ENCODE assay signal across 13 cellular contexts in the genomic region with DNA sequence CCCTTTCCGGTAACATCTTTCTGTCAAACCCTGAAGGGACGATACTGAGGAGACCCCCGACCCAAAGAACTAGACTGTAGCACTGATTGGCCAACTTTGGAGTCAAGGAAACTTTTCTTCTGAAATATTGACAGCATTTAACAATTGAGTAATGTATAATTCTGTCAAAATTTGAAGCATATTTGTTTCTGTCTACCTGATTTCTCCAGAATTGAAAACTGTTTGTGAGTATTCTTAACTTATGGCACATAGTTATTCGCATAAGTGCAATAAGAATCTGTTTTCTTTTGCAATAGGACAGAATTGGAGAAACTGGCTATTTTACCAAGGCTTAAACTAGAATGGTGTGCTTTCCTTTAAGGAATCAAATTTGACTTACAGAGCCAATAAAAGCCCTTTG.
DNase-seq lines count a peak whose midpoint lies in the region; ATAC-seq and TF ChIP-seq lines count a peak whose summit lies in the region.
"Had no signal": no experiment of that assay in that cellular context is flagged by ENCODE, and none has a peak within 500 bp of the region (broad histone marks: within the 10 kb centered on the region; RNA-seq: fewer than 3 reads in every experiment).

No MANE protein-coding gene starts in this region.

- no peak overlapping the region for H2BK5ac ChIP-seq in mesendoderm (ENCODE audit: low read length)

- H3K36me3 ChIP-seq in OCI-LY7 (ENCODE audit: insufficient read depth, low read length) (no peaks in the 10 kb centered on the region), mesendoderm (ENCODE audit: control insufficient read depth, insufficient read depth, low read length) (no peaks in the 10 kb centered on the region)

- DNase-seq in activated T-cell treated with anti-CD3 and anti-CD28 coated beads, Interleukin-2, amount 50 U/mL, for 72 hours = no peak
- no peak for DNase-seq in activated T-cell treated with anti-CD3 and anti-CD28 coated beads, Interleukin-2, amount 50 U/mL, for 48 hours
- DNase-seq in OCI-LY7 (ENCODE audit: low spot score) (peak; percentile 27), mesendoderm (peak; percentile 16), SHP77 treated with DMSO at 0.1 percent for 48 hours (lab: John Stamatoyannopoulos, UW) (no peak), cerebellar cortex (ENCODE audit: low spot score) (no peak)
- DNase-seq in NK-92 treated with Interleukin-12 subunit alpha and Interleukin-12 subunit beta, amount 100 ng/mL, for 24 hours (lab: John Stamatoyannopoulos, UW) = no peak
- no peak for DNase-seq in stimulated activated CD8-positive, alpha-beta memory T cell treated with anti-CD3 and anti-CD28 coated beads, Interleukin-4, amount 100 ng/mL, for 48 hours
- DNase-seq: DMS53, GF-D8, GM23248 had no signal

- no peak overlapping the region for H2BK15ac ChIP-seq in mesendoderm (replicated peaks; ENCODE audit: low read depth)

- H2BK120ac ChIP-seq in mesendoderm (ENCODE audit: low read depth, low read length) = no peak overlapping the region

- H3K27ac Mint-ChIP-seq in activated T-cell treated with anti-CD3 and anti-CD28 coated beads, Interleukin-2, amount 50 U/mL, for 72 hours = peak overlapping the region; percentile 11

- CTCF ChIA-PET in OCI-LY7 (lab: Charles Lee; ENCODE audit: unreplicated experiment) = no interaction called here

- no peaks in the 10 kb centered on the region for H3K9me2 ChIP-seq in OCI-LY7 (ENCODE audit: insufficient read depth, low read length)

- no peak overlapping the region for H2AK5ac ChIP-seq in mesendoderm (ENCODE audit: low read length)

- H3K18ac ChIP-seq in mesendoderm (ENCODE audit: low read length) = no peak overlapping the region

- H3K4me1 Mint-ChIP-seq in activated T-cell treated with anti-CD3 and anti-CD28 coated beads, Interleukin-2, amount 50 U/mL, for 72 hours (ENCODE audit: low read depth) = peaks cover 44% of the 10 kb centered on the region

- H3K27me3 ChIP-seq in mesendoderm (ENCODE audit: insufficient read depth, low read length, poor library complexity) = no peaks in the 10 kb centered on the region

- no peaks in the 10 kb centered on the region for H3K79me1 ChIP-seq in mesendoderm (ENCODE audit: low read length)

- no peak overlapping the region for H4K5ac ChIP-seq in mesendoderm (ENCODE audit: low read length)

- H3K27ac ChIP-seq in OCI-LY7 (ENCODE audit: low read depth, low read length, poor library complexity, severe bottlenecking) (no peak overlapping the region), mesendoderm (ENCODE audit: low read depth, low read length) (no peak overlapping the region)
- H3K27ac ChIP-seq: 22Rv1, GM23248 had no signal

- peaks cover 17% of the 10 kb centered on the region; the same call in 1 of the 2 replicates for H3K9me3 ChIP-seq in OCI-LY7 (ENCODE audit: low read length)

- no peaks in the 10 kb centered on the region for H3K79me2 ChIP-seq in OCI-LY7 (ENCODE audit: insufficient read depth, low read depth, low read length)
- H3K79me2 ChIP-seq in mesendoderm (ENCODE audit: control insufficient read depth, insufficient read depth, low read length) = no peaks in the 10 kb centered on the region

- H3K9me3 Mint-ChIP-seq in activated T-cell treated with anti-CD3 and anti-CD28 coated beads, Interleukin-2, amount 50 U/mL, for 72 hours = peaks cover 9 to 17% of the 10 kb centered on the region in 2 donors

- no peak overlapping the region for H2AFZ ChIP-seq in OCI-LY7 (ENCODE audit: low read length)
- H2AFZ ChIP-seq: GM23248 had no signal

- POLR2A ChIA-PET in OCI-LY7 (lab: Charles Lee) = interaction anchor here (1.5 kb wide), 1 partner anchor 32 kb away, joined by 3 read pairs; no protein-coding TSS in a partner anchor

- no peak overlapping the region for H4K8ac ChIP-seq in mesendoderm (ENCODE audit: low read depth, low read length)

- H3K4me1 ChIP-seq in OCI-LY7 (ENCODE audit: insufficient read depth, low read length, poor library complexity, severe bottlenecking) (peaks cover 17% of the 10 kb centered on the region), mesendoderm (ENCODE audit: control insufficient read depth, low read depth, low read length) (no peaks in the 10 kb centered on the region)

- no peak overlapping the region for H3K4me3 Mint-ChIP-seq in activated T-cell treated with anti-CD3 and anti-CD28 coated beads, Interleukin-2, amount 50 U/mL, for 72 hours

- no CpG with 5 or more reads among the region's 4 CpGs for WGBS in mesendoderm (ENCODE audit: extremely low coverage, insufficient coverage, low lambda C conversion rate)

- intact Hi-C loops in OCI-LY7 (cut with micrococcal nuclease; ENCODE audit: unreplicated experiment) = no loop called here

- H3K4me2 ChIP-seq in OCI-LY7 (ENCODE audit: low read length) = no peak overlapping the region
- H3K4me2 ChIP-seq in mesendoderm (ENCODE audit: low read length) = no peak overlapping the region

- H3K23ac ChIP-seq in mesendoderm (ENCODE audit: low read length) = no peak overlapping the region

- H3K4ac ChIP-seq in mesendoderm (ENCODE audit: low read depth, low read length) = no peak overlapping the region

- no peak overlapping the region for H3K9ac ChIP-seq in mesendoderm (ENCODE audit: low read length)
- H3K9ac ChIP-seq: GM23248 had no signal

- no peak for ATAC-seq in activated T-cell treated with anti-CD3 and anti-CD28 coated beads, Interleukin-2, amount 50 U/mL, for 72 hours (replicated peaks in 1 of 2)
- ATAC-seq: HCT116 had no signal

- no peaks in the 10 kb centered on the region for H3K27me3 Mint-ChIP-seq in activated T-cell treated with anti-CD3 and anti-CD28 coated beads, Interleukin-2, amount 50 U/mL, for 72 hours (ENCODE audit: low read depth)

- no peaks in the 10 kb centered on the region for H4K20me1 ChIP-seq in OCI-LY7 (ENCODE audit: insufficient read depth, low read length)

- TF ChIP-seq CTCF in OCI-LY7 (conservative IDR thresholded peaks at IDR 0.05; ENCODE audit: low read length) = no peak

- no TSS peak for BruUV-seq in OCI-LY7 (replicated peaks; lab: Mats Ljungman, UMichigan)

- H3K36me3 Mint-ChIP-seq in activated T-cell treated with anti-CD3 and anti-CD28 coated beads, Interleukin-2, amount 50 U/mL, for 72 hours (ENCODE audit: insufficient read depth in 2 of 2) = peaks cover 26 to 43% of the 10 kb centered on the region in 2 donors

- H3K4me3 ChIP-seq in OCI-LY7 (ENCODE audit: low read depth, low read length, poor library complexity, severe bottlenecking) = no peak overlapping the region
- H3K4me3 ChIP-seq in mesendoderm (ENCODE audit: low read length) = no peak overlapping the region
- H3K4me3 ChIP-seq: GM23248 had no signal

- no peak overlapping the region for H3K56ac ChIP-seq in mesendoderm (ENCODE audit: low read length)

Comparison
In these comparisons a context has a peak if more than half of its experiments do, and no peak if none do; other contexts are left out.
1. DNase-seq: peak in OCI-LY7 (single experiment) and mesendoderm (single experiment); none in activated T-cell treated with anti-CD3 and anti-CD28 coated beads, Interleukin-2, amount 50 U/mL, for 72 hours (0 of 2), activated T-cell treated with anti-CD3 and anti-CD28 coated beads, Interleukin-2, amount 50 U/mL, for 48 hours (0 of 2), NK-92 treated with Interleukin-12 subunit alpha and Interleukin-12 subunit beta, amount 100 ng/mL, for 24 hours (single experiment), SHP77 treated with DMSO at 0.1 percent for 48 hours (single experiment), stimulated activated CD8-positive, alpha-beta memory T cell treated with anti-CD3 and anti-CD28 coated beads, Interleukin-4, amount 100 ng/mL, for 48 hours (single experiment) and cerebellar cortex (single experiment).